Comparison of ENCODE assay signal across 1 cellular context in the genomic region with DNA sequence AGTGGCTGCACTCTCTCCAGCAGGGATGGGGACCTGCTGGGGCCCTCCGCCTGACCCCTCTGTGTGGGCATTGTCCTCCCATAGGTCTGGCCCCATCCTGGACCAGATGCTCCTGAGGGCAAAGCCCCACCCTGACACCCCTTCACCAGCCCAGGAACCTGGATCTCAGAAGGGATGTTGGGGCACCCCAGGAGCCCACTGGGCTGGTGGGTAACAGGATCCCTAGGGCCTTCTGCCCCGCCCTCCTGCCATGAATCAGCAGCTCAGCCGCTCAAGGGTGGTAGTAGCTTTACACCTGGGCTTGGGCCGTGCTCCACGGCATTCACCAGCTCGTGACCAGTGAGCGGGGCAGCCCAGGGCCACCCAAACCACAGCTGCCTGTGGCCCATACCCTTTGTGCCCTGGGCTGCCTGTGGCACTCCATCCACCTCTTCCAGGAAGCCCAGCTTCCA.
TF ChIP-seq lines count a peak whose summit lies in the region.

No MANE protein-coding gene starts in this region.

TF ChIP-seq in A549, 52 proteins besides CTCF, POLR2A, EP300 and RAD21 (continued from another document):
- no peak for TF ChIP-seq REST (IDR thresholded peaks at IDR 0.05)
- no peak for TF ChIP-seq SMC3 (IDR thresholded peaks at IDR 0.05)
- no peak for TF ChIP-seq JUNB (IDR thresholded peaks at IDR 0.05)
- no peak for TF ChIP-seq MYC (IDR thresholded peaks at IDR 0.05; ENCODE audit: borderline replicate concordance, low read length)
TF ChIP-seq in A549: peak in this region for 0.
